ENCODE assay signal across 12 cellular contexts in the genomic region with DNA sequence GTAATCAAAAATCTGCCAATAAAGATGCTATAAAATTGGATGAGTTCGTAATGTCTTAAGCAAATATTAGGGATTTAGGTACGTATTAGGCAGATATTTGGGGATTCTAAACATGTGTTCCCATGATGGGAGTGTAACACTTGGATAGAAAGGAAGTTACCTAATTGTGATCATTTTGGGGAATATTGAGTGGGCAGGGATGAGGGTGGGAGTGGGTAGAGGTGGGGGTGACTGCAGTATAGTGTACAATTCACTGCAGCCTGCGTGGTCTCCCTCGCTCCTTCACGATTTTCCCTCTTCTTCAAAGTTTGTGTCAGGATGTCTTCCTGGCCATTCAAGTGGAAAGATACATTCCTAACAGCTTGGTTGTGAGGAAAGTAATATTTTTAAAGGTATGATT. TPM values are rescaled to one million over a fixed set of nuclear protein-coding genes. Genes with fewer than 3 reads are reported as not detected.
DNase-seq lines count a peak whose midpoint lies in the region; ATAC-seq and TF ChIP-seq lines count a peak whose summit lies in the region.
"Had no signal": no experiment of that assay in that cellular context is flagged by ENCODE, and none has a peak within 500 bp of the region (broad histone marks: within the 10 kb centered on the region; RNA-seq: fewer than 3 reads in every experiment).

No MANE protein-coding gene starts in this region.

- ATAC-seq in heart left ventricle (no peak), upper lobe of left lung (ENCODE audit: low FRiP score in 2 of 2) (no peak), GM19467 (IDR thresholded peaks at IDR 0.05; ENCODE audit: unreplicated experiment) (no peak)

- DNase-seq in heart left ventricle, result no peak
- DNase-seq in cardiac septum (ENCODE audit: low spot score), result no peak
- no peak for DNase-seq in endodermal cell
- DNase-seq in upper lobe of left lung, result no peak
- DNase-seq in stimulated activated CD4-positive, alpha-beta T cell treated with anti-CD3 and anti-CD28 coated beads, Interleukin-12 subunit alpha, Interleukin-12 subunit beta, amount 100 ng/mL, for 4 hours, result no peak
- no peak for DNase-seq in GDM1 (lab: John Stamatoyannopoulos, UW)
- DNase-seq: activated CD4-positive, alpha-beta T cell treated with anti-CD3 and anti-CD28 coated beads, Interleukin-2, amount 50 U/mL, for 1 hour; activated naive CD4-positive, alpha-beta T cell treated with anti-CD3 and anti-CD28 coated beads, Interleukin-2, amount 50 U/mL, for 16 hours; NCI-H510A treated with DMSO at 0.1 percent for 48 hours had no signal

- H3K36me3 Mint-ChIP-seq in endodermal cell (ENCODE audit: low read depth) (no peaks in the 10 kb centered on the region), nephron (ENCODE audit: low read depth) (no peaks in the 10 kb centered on the region)
- H3K36me3 Mint-ChIP-seq: stimulated activated memory B cell treated with anti-CD40 and anti-IgM and Interleukin-4, amounts not matched to agents 10 μg/mL and 1 μg/mL and 100 μg/mL, for 72 hours had no signal

- peak overlapping the region; percentile 63 to 92 (median 85) for H3K27ac ChIP-seq in heart left ventricle
- H3K27ac ChIP-seq in endodermal cell (ENCODE audit: low read depth, low read length), result no peak overlapping the region
- no peak overlapping the region for H3K27ac ChIP-seq in upper lobe of left lung

- H3K27ac Mint-ChIP-seq in endodermal cell (no peak overlapping the region), nephron (peak overlapping the region; percentile 90 to 92 (median 92))
- H3K27ac Mint-ChIP-seq: stimulated activated memory B cell treated with anti-CD40 and anti-IgM and Interleukin-4, amounts not matched to agents 10 μg/mL and 1 μg/mL and 100 μg/mL, for 72 hours had no signal

- TF ChIP-seq POLR2A in heart left ventricle (IDR thresholded peaks at IDR 0.05) (no peak), upper lobe of left lung (IDR thresholded peaks at IDR 0.05) (no peak)

- peaks cover 48% of the 10 kb centered on the region for H3K27me3 Mint-ChIP-seq in endodermal cell (ENCODE audit: insufficient read depth)
- H3K27me3 Mint-ChIP-seq in nephron (ENCODE audit: low read depth), result no peaks in the 10 kb centered on the region

- H3K4me3 Mint-ChIP-seq in endodermal cell (peak overlapping the region; percentile 81), nephron (peak overlapping the region; percentile 92 to 96 (median 95))

- no peak for TF ChIP-seq CTCF in heart left ventricle (IDR thresholded peaks at IDR 0.05)
- no peak for TF ChIP-seq CTCF in endodermal cell (conservative IDR thresholded peaks at IDR 0.05)
- no peak for TF ChIP-seq CTCF in nephron (IDR thresholded peaks at IDR 0.05; ENCODE audit: unreplicated experiment in 3 of 3)
- no peak for TF ChIP-seq CTCF in upper lobe of left lung (IDR thresholded peaks at IDR 0.05)

- H3K4me1 ChIP-seq in heart left ventricle (peaks cover 0 to 19% (median 5%) of the 10 kb centered on the region in 12 donors), endodermal cell (ENCODE audit: control insufficient read depth, insufficient read depth, low read length) (no peaks in the 10 kb centered on the region), upper lobe of left lung (peaks cover 5 to 12% (median 9%) of the 10 kb centered on the region in 4 donors)

- H3K9ac ChIP-seq in endodermal cell (ENCODE audit: extremely low read depth, low read length, poor library complexity, severe bottlenecking), result no peak overlapping the region

- WGBS in heart left ventricle, 4 donors, result 70 to 80% (median 78%) methylated on average over 5 of the region's 5 CpGs
- WGBS in endodermal cell (ENCODE audit: insufficient coverage in 1 of 2, insufficient read length in 1 of 2), 2 experiments, result 83 to 100% methylated on average over 1 to 5 of the region's 5 CpGs
- WGBS in upper lobe of left lung, 2 donors, result 87 to 88% methylated on average over 5 of the region's 5 CpGs

- H3K36me3 ChIP-seq in heart left ventricle (no peaks in the 10 kb centered on the region), endodermal cell (ENCODE audit: control insufficient read depth, insufficient read depth, low read length) (no peaks in the 10 kb centered on the region), upper lobe of left lung (no peaks in the 10 kb centered on the region)

- no peaks in the 10 kb centered on the region for H3K9me3 ChIP-seq in heart left ventricle
- no peaks in the 10 kb centered on the region for H3K9me3 ChIP-seq in endodermal cell (ENCODE audit: control insufficient read depth, low read length)
- no peaks in the 10 kb centered on the region for H3K9me3 ChIP-seq in upper lobe of left lung

- H3K9me3 Mint-ChIP-seq in endodermal cell (no peaks in the 10 kb centered on the region), nephron (no peaks in the 10 kb centered on the region)
- H3K9me3 Mint-ChIP-seq: stimulated activated memory B cell treated with anti-CD40 and anti-IgM and Interleukin-4, amounts not matched to agents 10 μg/mL and 1 μg/mL and 100 μg/mL, for 72 hours had no signal

- H3K4me3 ChIP-seq in heart left ventricle (peak overlapping the region in 10 of 12 donors; percentile 60 to 85 (median 70)), endodermal cell (ENCODE audit: low read length) (peak overlapping the region; percentile 88), upper lobe of left lung (peak overlapping the region in 3 of 4 donors; percentile 45 to 74 (median 61))

- H3K27me3 ChIP-seq in heart left ventricle (peaks cover 0 to 40% (median 0%) of the 10 kb centered on the region in 9 donors), endodermal cell (ENCODE audit: control insufficient read depth, insufficient read depth, low read length, poor library complexity, severe bottlenecking) (peaks cover 52% of the 10 kb centered on the region), upper lobe of left lung (no peaks in the 10 kb centered on the region)

- no peak for TF ChIP-seq EP300 in upper lobe of left lung (IDR thresholded peaks at IDR 0.05)

- H3K4me1 Mint-ChIP-seq in endodermal cell, result peaks cover 10% of the 10 kb centered on the region
- H3K4me1 Mint-ChIP-seq in nephron, result peaks cover 29% of the 10 kb centered on the region

- intact Hi-C loops in heart left ventricle (cut with DNase I), result loop anchor here in 7 of 10 donors (5.0 to 10.0 kb wide), 7 partner anchors 162 to 889 kb away; no protein-coding TSS in a partner anchor
- intact Hi-C loops in cardiac septum (cut with DNase I), result loop anchor here (10.0 kb wide), 2 partner anchors 172 to 322 kb away; no protein-coding TSS in a partner anchor

RNA-seq across cellular contexts. Expression of a gene that starts 1.3 kb away (rescaled TPM):
- total RNA-seq in heart left ventricle (10 to 100 TPM; 16.6 to 37.3 (median 30.1) TPM), cardiac septum (35.6 TPM), endodermal cell (1 to 10 TPM; 1.3 to 2.7 TPM), upper lobe of left lung (10 to 100 TPM; 12.9 to 43.0 (median 25.0) TPM)
- 1 to 10 TPM; 5.5 to 9.5 TPM for polyA plus RNA-seq in heart left ventricle
- polyA plus RNA-seq in endodermal cell (2013, experiment 1 of 2), result 8.8 TPM
- 9.3 TPM for polyA plus RNA-seq in endodermal cell (2013, experiment 2 of 2)

Comparison
In these comparisons a context has a peak if more than half of its experiments do, and no peak if none do; other contexts are left out.
1. H3K27ac ChIP-seq: peak in heart left ventricle (12 of 12); none in endodermal cell (single experiment) and upper lobe of left lung (0 of 4).
2. Peak in every context shown above with its lines, with median percentiles within 50 percentile points of each other: H3K4me3 ChIP-seq.